In the genomic region with DNA sequence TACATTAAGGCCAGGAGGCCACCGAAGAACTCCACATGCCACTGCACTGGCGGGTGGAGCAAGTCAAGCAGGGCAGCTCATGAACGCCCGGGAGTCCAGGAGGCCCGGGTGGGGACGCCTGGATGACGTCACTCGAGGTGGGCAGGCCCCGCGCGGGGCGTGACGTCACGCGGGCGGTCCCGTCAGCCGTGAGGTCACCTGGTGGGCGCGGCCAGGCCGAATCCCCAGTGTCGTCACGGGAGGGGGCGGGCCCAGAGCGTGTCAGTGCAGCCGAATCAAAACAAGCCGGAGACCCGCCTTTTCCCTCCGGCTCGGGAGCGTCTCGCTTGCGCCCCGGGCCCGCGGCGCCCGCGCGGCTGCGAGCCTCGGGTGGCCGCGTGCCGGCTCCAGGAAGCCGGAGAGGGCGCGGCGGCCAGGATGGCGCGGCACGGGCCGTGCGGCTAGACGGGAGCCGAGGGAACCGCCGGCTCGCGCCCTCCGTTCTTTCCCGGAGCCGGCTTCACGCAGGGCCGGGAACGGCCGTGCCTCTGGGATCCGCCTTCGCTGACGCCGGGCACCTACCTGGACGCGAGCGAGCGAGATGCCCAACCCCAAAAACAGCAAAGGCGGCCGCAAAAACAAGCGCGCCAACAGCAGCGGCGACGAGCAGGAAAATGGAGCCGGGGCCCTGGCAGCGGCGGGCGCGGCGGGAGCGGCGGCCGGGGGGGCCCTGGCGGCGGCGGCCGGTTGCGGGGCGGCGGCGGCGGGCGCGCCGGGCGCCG, we compare ENCODE assay signal across 8 cellular contexts. TPM values are rescaled to one million over a fixed set of nuclear protein-coding genes. Genes with fewer than 3 reads are reported as not detected.
DNase-seq lines count a peak whose midpoint lies in the region; ATAC-seq and TF ChIP-seq lines count a peak whose summit lies in the region.

A gene with protein sequence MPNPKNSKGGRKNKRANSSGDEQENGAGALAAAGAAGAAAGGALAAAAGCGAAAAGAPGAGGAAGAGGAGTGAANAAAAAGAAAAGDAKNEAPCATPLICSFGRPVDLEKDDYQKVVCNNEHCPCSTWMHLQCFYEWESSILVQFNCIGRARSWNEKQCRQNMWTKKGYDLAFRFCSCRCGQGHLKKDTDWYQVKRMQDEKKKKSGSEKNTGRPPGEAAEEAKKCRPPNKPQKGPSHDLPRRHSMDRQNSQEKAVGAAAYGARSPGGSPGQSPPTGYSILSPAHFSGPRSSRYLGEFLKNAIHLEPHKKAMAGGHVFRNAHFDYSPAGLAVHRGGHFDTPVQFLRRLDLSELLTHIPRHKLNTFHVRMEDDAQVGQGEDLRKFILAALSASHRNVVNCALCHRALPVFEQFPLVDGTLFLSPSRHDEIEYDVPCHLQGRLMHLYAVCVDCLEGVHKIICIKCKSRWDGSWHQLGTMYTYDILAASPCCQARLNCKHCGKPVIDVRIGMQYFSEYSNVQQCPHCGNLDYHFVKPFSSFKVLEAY (plus strand): TSS at position 264 of the 761 bp plus-strand sequence. CDS start 317 bp downstream, at position 581.

- 0% methylated on average over 8 of the region's 105 CpGs for WGBS in mammary epithelial cell (ENCODE audit: low coverage, missing lambda C conversion rate)

- CTCF ChIA-PET in mammary epithelial cell (lab: Charles Lee; ENCODE audit: low non-redundant PET) = no interaction called here

- H3K27me3 ChIP-seq in ACC112 (ENCODE audit: insufficient read depth, low read length) (no peaks in the 10 kb centered on the region), mammary epithelial cell (ENCODE audit: insufficient read depth, low read length) (no peaks in the 10 kb centered on the region), iPS-20b (ENCODE audit: insufficient read depth, low read length) (peaks cover 9% of the 10 kb centered on the region; the same call in 1 of the 2 replicates)

- BruUV-seq in mammary epithelial cell (replicated peaks; lab: Mats Ljungman, UMichigan) = no TSS peak

- in situ Hi-C loops in mammary epithelial cell (cut with MboI; ENCODE audit: low sequenced_read_pairs in 2 of 2) = no loop called here

- peak; percentile 83 for DNase-seq in NCI-H2227 treated with DMSO at 0.1 percent for 48 hours (lab: John Stamatoyannopoulos, UW)
- peak; percentile 89 for DNase-seq in mammary epithelial cell

- H3K9ac ChIP-seq in mammary epithelial cell (ENCODE audit: insufficient read depth, low read length) = peak within 1 kb of the TSS; percentile 84
- peak within 1 kb of the TSS; percentile 58 for H3K9ac ChIP-seq in iPS-20b (ENCODE audit: low read depth, low read length)

- TF ChIP-seq CTCF in WI38 (IDR thresholded peaks at IDR 0.05; ENCODE audit: low read depth, low read length) = no peak
- TF ChIP-seq CTCF in mammary epithelial cell (conservative IDR thresholded peaks at IDR 0.05 in 1 of 2, IDR thresholded peaks at IDR 0.05 in 1 of 2; ENCODE audit: extremely low read depth in 1 of 2, insufficient read depth in 1 of 2, low read depth in 1 of 2, low read length in 2 of 2) = no peak

- H3K79me2 ChIP-seq in ACC112 (ENCODE audit: control insufficient read depth, insufficient read depth, low read length, unreplicated experiment) (peaks cover 35% of the 10 kb centered on the region), mammary epithelial cell (ENCODE audit: insufficient read depth, low read length) (peaks cover 36% of the 10 kb centered on the region)

- H3K4me2 ChIP-seq in mammary epithelial cell (ENCODE audit: insufficient read depth, low read depth, low read length) = peak within 1 kb of the TSS; percentile 86

- H3K4me1 ChIP-seq in ACC112 (ENCODE audit: control insufficient read depth, insufficient read depth, low read length, unreplicated experiment) (peaks cover 12% of the 10 kb centered on the region), mammary epithelial cell (ENCODE audit: insufficient read depth, low read length) (no peaks in the 10 kb centered on the region), iPS-20b (ENCODE audit: insufficient read depth, low read length) (peaks cover 4% of the 10 kb centered on the region; the same call in 1 of the 2 replicates)

- intact Hi-C loops in mammary epithelial cell (cut with micrococcal nuclease) = loop anchor here (2.0 to 5.0 kb wide), 3 partner anchors 106 to 318 kb away; a partner anchor contains a TSS

- dilution Hi-C loops in mammary epithelial cell (cut with HindIII; ENCODE audit: low sequenced_read_pairs) = no loop called here

- H3K9me3 ChIP-seq in mammary epithelial cell (replicated peaks; ENCODE audit: insufficient read depth, low read length) (no peaks in the 10 kb centered on the region), iPS-20b (ENCODE audit: insufficient read depth, low read depth, low read length) (no peaks in the 10 kb centered on the region)

- H2AFZ ChIP-seq in ACC112 (ENCODE audit: low read length, unreplicated experiment) = peak within 1 kb of the TSS; percentile 74
- H2AFZ ChIP-seq in mammary epithelial cell (ENCODE audit: low read depth, low read length) = peak within 1 kb of the TSS; percentile 95

- H4K20me1 ChIP-seq in mammary epithelial cell (ENCODE audit: insufficient read depth, low read length) = no peaks in the 10 kb centered on the region

- H3K36me3 ChIP-seq in ACC112 (ENCODE audit: insufficient read depth, low read length) = no peaks in the 10 kb centered on the region
- H3K36me3 ChIP-seq in mammary epithelial cell (ENCODE audit: insufficient read depth, low read length) = no peaks in the 10 kb centered on the region
- no peaks in the 10 kb centered on the region for H3K36me3 ChIP-seq in iPS-20b (ENCODE audit: insufficient read depth, low read depth, low read length)

- ATAC-seq in GM18873 (IDR thresholded peaks at IDR 0.05; ENCODE audit: low FRiP score, unreplicated experiment) (peak; percentile 70), HG03139 (IDR thresholded peaks at IDR 0.05; ENCODE audit: unreplicated experiment) (peak; percentile 78)

- peak within 1 kb of the TSS; percentile 52 for H3K27ac ChIP-seq in ACC112 (ENCODE audit: low read depth, low read length)
- peak within 1 kb of the TSS; percentile 78 for H3K27ac ChIP-seq in mammary epithelial cell (ENCODE audit: insufficient read depth, low read depth, low read length)
- H3K27ac ChIP-seq in iPS-20b (ENCODE audit: low read length) = no peak within 1 kb of the TSS
- H3K27ac ChIP-seq in skin epidermis = peak within 1 kb of the TSS; percentile 87 to 99 (median 96)

- H3K4me3 ChIP-seq in ACC112 (ENCODE audit: low read depth, low read length) = peak within 1 kb of the TSS; percentile 97
- H3K4me3 ChIP-seq in WI38 (ENCODE audit: low read depth, low read length) = peak within 1 kb of the TSS; percentile 68
- peak within 1 kb of the TSS; percentile 79 to 93 (median 89) for H3K4me3 ChIP-seq in mammary epithelial cell (replicated peaks in 1 of 3; ENCODE audit: insufficient read depth in 1 of 3, low read depth in 2 of 3, low read length in 3 of 3)
- peak within 1 kb of the TSS; percentile 71 for H3K4me3 ChIP-seq in iPS-20b (ENCODE audit: low read length)
- peak within 1 kb of the TSS; percentile 61 to 93 (median 76) for H3K4me3 ChIP-seq in skin epidermis

RNA-seq across cellular contexts. Expression of the gene that starts here (rescaled TPM):
- total RNA-seq in mammary epithelial cell = 10 to 100 TPM; 15.0 to 23.8 TPM
- 5.7 TPM for polyA plus RNA-seq in mammary epithelial cell
- 5.9 TPM for polyA minus RNA-seq in mammary epithelial cell
